1 cellular context compared by ENCODE assay signal in genomic region chr18:12421732-12422131, GRCh38.
TF ChIP-seq lines count a peak whose summit lies in the region.

No MANE protein-coding gene starts in this region.

TF ChIP-seq in H1, 55 proteins besides CTCF, POLR2A, EP300 and RAD21:
- TF ChIP-seq POLR2AphosphoS5 (IDR thresholded peaks at IDR 0.05; ENCODE audit: low read depth, low read length) (no peak), SUZ12 (IDR thresholded peaks at IDR 0.05; ENCODE audit: low read length) (no peak), JUN (IDR thresholded peaks at IDR 0.05; ENCODE audit: low read depth, low read length) (no peak), CREB1 (IDR thresholded peaks at IDR 0.05) (no peak)
